Comparison of ENCODE assay signal across 16 cellular contexts in the genomic region with DNA sequence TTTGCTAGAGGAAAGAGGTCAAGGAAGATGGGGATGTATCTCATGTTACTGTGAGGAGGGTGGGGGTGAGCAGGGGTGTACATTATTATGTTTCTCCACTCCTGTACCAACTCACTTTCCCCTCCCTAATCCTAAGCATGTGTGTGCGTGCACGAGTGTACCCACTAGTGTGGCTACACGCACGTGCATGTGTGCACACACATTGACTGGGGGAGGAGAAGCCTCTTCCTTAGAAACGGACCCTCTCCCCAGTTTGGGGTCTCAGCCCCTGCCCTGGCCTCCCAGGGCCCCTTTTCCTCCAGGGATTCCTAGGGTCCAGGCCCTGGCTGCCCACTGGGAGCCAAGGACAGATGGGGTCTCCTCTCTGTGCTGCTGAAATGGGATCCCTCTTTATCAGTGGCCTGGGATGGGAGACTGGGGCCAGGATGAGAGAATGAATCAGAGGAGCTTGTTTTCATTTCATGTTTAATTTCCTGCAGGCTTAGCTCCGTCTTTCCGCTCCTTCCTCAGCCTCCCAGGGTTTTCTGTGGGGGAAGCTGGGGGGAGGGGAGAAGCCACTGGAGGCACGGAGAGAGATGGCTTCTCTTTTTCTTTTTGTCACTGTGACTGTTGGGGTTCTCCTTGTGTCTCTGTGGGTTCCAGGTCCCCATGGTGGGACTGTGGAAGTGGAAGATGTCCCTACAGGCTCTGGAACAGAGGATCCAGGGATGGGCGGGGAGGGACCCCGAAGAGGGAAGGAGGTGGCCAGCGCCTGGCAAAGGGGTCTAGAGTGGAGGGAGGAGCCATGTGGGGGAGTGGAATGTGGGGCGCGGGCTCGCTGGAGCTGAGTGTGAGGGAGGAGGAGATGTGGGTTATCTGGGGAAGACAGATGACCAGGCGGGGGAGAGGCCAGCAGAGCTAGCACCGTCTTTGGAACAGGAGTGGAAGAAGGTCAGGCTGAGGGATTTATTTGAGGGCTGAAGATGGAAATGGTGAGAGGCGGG. TPM values are rescaled to one million over a fixed set of nuclear protein-coding genes. Genes with fewer than 3 reads are reported as not detected.
DNase-seq lines count a peak whose midpoint lies in the region; ATAC-seq and TF ChIP-seq lines count a peak whose summit lies in the region.
"Had no signal": no experiment of that assay in that cellular context is flagged by ENCODE, and none has a peak within 500 bp of the region (broad histone marks: within the 10 kb centered on the region; RNA-seq: fewer than 3 reads in every experiment).

No MANE protein-coding gene starts in this region.

- H3K4me1 ChIP-seq in left lung: no peaks in the 10 kb centered on the region
- H3K4me1 ChIP-seq in aorta (ENCODE audit: control insufficient read depth in 1 of 2, insufficient read depth in 2 of 2, low read length in 2 of 2): no peaks in the 10 kb centered on the region
- H3K4me1 ChIP-seq: esophagus squamous epithelium, upper lobe of left lung had no signal

- intact Hi-C loops in cardiac septum (cut with DNase I): no loop called here
- intact Hi-C loops in Right ventricle myocardium inferior (cut with DNase I): no loop called here
- intact Hi-C loops in left lung (cut with DNase I): no loop called here
- intact Hi-C loops in aorta (cut with DNase I): no loop called here

- TF ChIP-seq CTCF in choroid plexus epithelial cell (conservative IDR thresholded peaks at IDR 0.05; ENCODE audit: low read depth, low read length) (no peak), left lung (IDR thresholded peaks at IDR 0.05) (no peak), GM20000 (IDR thresholded peaks at IDR 0.05; ENCODE audit: extremely low read depth, missing control alignments) (no peak)

- no peaks in the 10 kb centered on the region for H3K27me3 ChIP-seq in left lung
- no peaks in the 10 kb centered on the region for H3K27me3 ChIP-seq in aorta (ENCODE audit: control insufficient read depth in 1 of 2, insufficient read depth in 2 of 2, low read length in 1 of 2)
- H3K27me3 ChIP-seq: upper lobe of left lung had no signal

- peak overlapping the region; percentile 20 for H3K4me3 ChIP-seq in choroid plexus epithelial cell (ENCODE audit: low read depth, low read length)
- no peak overlapping the region for H3K4me3 ChIP-seq in left lung
- H3K4me3 ChIP-seq in aorta (ENCODE audit: low read length in 2 of 2): no peak overlapping the region
- H3K4me3 ChIP-seq: esophagus squamous epithelium, upper lobe of left lung had no signal

- no peak overlapping the region for H3K27ac ChIP-seq in left lung
- H3K27ac ChIP-seq in aorta (ENCODE audit: low read depth in 1 of 2, low read length in 2 of 2): no peak overlapping the region
- H3K27ac ChIP-seq: esophagus squamous epithelium, upper lobe of left lung had no signal

- H3K9me3 ChIP-seq in left lung (no peaks in the 10 kb centered on the region), aorta (ENCODE audit: control insufficient read depth, low read length) (no peaks in the 10 kb centered on the region)
- H3K9me3 ChIP-seq: esophagus squamous epithelium, upper lobe of left lung had no signal

- peak; percentile 68 for DNase-seq in cardiac septum (ENCODE audit: low spot score)
- DNase-seq in Right ventricle myocardium inferior (ENCODE audit: missing footprints): no peak
- DNase-seq in choroid plexus epithelial cell (ENCODE audit: low read depth): peak; percentile 60
- no peak for DNase-seq in left lung
- DNase-seq in aorta: no peak
- no peak for DNase-seq in GM20000 (ENCODE audit: low spot score)
- no peak for DNase-seq in activated CD4-positive, alpha-beta T cell treated with anti-CD3 and anti-CD28 coated beads for 4 hours
- DNase-seq: ACHN, activated gamma-delta T cell treated with Interleukin-2 at 50 U/mL for 16 hours, esophagus squamous epithelium, MM.1S, naive B cell, NCI-H2171 treated with DMSO at 0.1 percent for 48 hours, T-cell had no signal

- ATAC-seq in Right ventricle myocardium inferior (no peak), left lung (peak; percentile 45), aorta (ENCODE audit: low FRiP score) (peak; percentile 21), HG02870 (IDR thresholded peaks at IDR 0.05; ENCODE audit: unreplicated experiment) (no peak)
- ATAC-seq: T-cell had no signal

- WGBS in aorta, 2 donors: 56 to 62% methylated on average over 17 of the region's 17 CpGs

- H3K36me3 ChIP-seq in left lung (no peaks in the 10 kb centered on the region), aorta (ENCODE audit: control insufficient read depth in 1 of 2, insufficient read depth in 2 of 2, low read length in 1 of 2) (no peaks in the 10 kb centered on the region)
- H3K36me3 ChIP-seq: esophagus squamous epithelium, upper lobe of left lung had no signal

RNA-seq across cellular contexts. Expression of gene ALX4, which starts 40.3 kb away (rescaled TPM):
- total RNA-seq in cardiac septum: 0.05 TPM
- total RNA-seq in Right ventricle myocardium inferior: 0.05 TPM
- not detected for total RNA-seq in left lung
- under 1 TPM in 1 of 2 donors, not detected in 1; 0.06 TPM for total RNA-seq in aorta
- polyA plus RNA-seq in aorta: under 1 TPM in 1 of 2 donors, not detected in 1; 0.13 TPM
- total RNA-seq: esophagus squamous epithelium, T-cell, upper lobe of left lung had no signal

Comparison
In these comparisons a context has a peak if more than half of its experiments do, and no peak if none do; other contexts are left out.
1. DNase-seq: peak in cardiac septum (single experiment) and choroid plexus epithelial cell (single experiment); none in Right ventricle myocardium inferior (single experiment), left lung (0 of 2), aorta (0 of 2), GM20000 (single experiment) and activated CD4-positive, alpha-beta T cell treated with anti-CD3 and anti-CD28 coated beads for 4 hours (0 of 2).
2. ATAC-seq: peak in left lung (single experiment) and aorta (single experiment); none in Right ventricle myocardium inferior (single experiment) and HG02870 (single experiment).